9 cellular contexts compared by ENCODE assay signal in genomic region chr21:46137908-46138307, GRCh38. TPM values are rescaled to one million over a fixed set of nuclear protein-coding genes. Genes with fewer than 3 reads are reported as not detected.
"Had no signal": no experiment of that assay in that cellular context is flagged by ENCODE, and none has a peak within 500 bp of the region (broad histone marks: within the 10 kb centered on the region; RNA-seq: fewer than 3 reads in every experiment).

No MANE protein-coding gene starts in this region.

- H3K27ac Mint-ChIP-seq: HFFc6 had no signal

- FAIRE-seq: K562 had no signal

- H2AFZ ChIP-seq: GM23248 had no signal

- DNase-seq: GM23248, GOT3, H7, HFFc6, IMR-90 had no signal

- H3K4me3 ChIP-seq: GM23248, HAP-1, K562 had no signal

- H3K36me3 ChIP-seq: HAP-1 had no signal

- ATAC-seq: HCT116 had no signal

- H3K27ac ChIP-seq: GM23248, HL-60 had no signal

- H3K4me3 Mint-ChIP-seq: HFFc6 had no signal

- H3K4me1 ChIP-seq: HAP-1 had no signal

- H3K9ac ChIP-seq: GM23248 had no signal

RNA-seq across cellular contexts. Expression of gene FTCD, which starts 17.5 kb away (rescaled TPM):
- total RNA-seq: GM23248, H7, IMR-90 had no signal
- polyA plus RNA-seq: GM23248 had no signal
